In genomic region chr17:72996791-72997190, GRCh38 we compare ENCODE assay signal across 18 cellular contexts.
"Had no signal": no experiment of that assay in that cellular context is flagged by ENCODE, and none has a peak within 500 bp of the region (broad histone marks: within the 10 kb centered on the region; RNA-seq: fewer than 3 reads in every experiment).

No MANE protein-coding gene starts in this region.

- H3K4me3 Mint-ChIP-seq: effector memory CD8-positive, alpha-beta T cell; memory B cell; natural killer cell; neural crest cell; stimulated activated effector memory CD8-positive, alpha-beta T cell treated with anti-CD3 and anti-CD28 coated beads, Interleukin-12 subunit alpha, Interleukin-12 subunit beta, amount 100 ng/mL, for 72 hours; type B pancreatic cell had no signal

- H3K9me3 Mint-ChIP-seq: effector memory CD8-positive, alpha-beta T cell; natural killer cell; stimulated activated effector memory CD8-positive, alpha-beta T cell treated with anti-CD3 and anti-CD28 coated beads, Interleukin-12 subunit alpha, Interleukin-12 subunit beta, amount 100 ng/mL, for 72 hours had no signal

- H3K4me1 Mint-ChIP-seq: neural crest cell had no signal

- H3K36me3 ChIP-seq: neutrophil, pancreas, thyroid gland had no signal

- H3K4me3 ChIP-seq: lung, pancreas, smooth muscle cell, stomach, thyroid gland had no signal

- H3K36me3 Mint-ChIP-seq: natural killer cell; stimulated activated effector memory CD8-positive, alpha-beta T cell treated with anti-CD3 and anti-CD28 coated beads, Interleukin-12 subunit alpha, Interleukin-12 subunit beta, amount 100 ng/mL, for 72 hours had no signal

- H3K9me3 ChIP-seq: neutrophil, pancreas, stomach, thyroid gland had no signal

- H3K27ac Mint-ChIP-seq: effector memory CD8-positive, alpha-beta T cell; memory B cell; natural killer cell; stimulated activated effector memory CD8-positive, alpha-beta T cell treated with anti-CD3 and anti-CD28 coated beads, Interleukin-12 subunit alpha, Interleukin-12 subunit beta, amount 100 ng/mL, for 72 hours; type B pancreatic cell had no signal

- DNase-seq: cortex of kidney; effector memory CD8-positive, alpha-beta T cell; kidney; natural killer cell; pancreas; stimulated activated CD4-positive, alpha-beta T cell treated with anti-CD3 and anti-CD28 coated beads, Interleukin-12 subunit alpha, Interleukin-12 subunit beta, amount 100 ng/mL, for 4 hours; stimulated activated CD4-positive, alpha-beta T cell treated with anti-CD3 and anti-CD28 coated beads, Interleukin-2, amount 100 ng/mL, for 24 hours; stimulated activated CD4-positive, alpha-beta T cell treated with anti-CD3 and anti-CD28 coated beads, Interleukin-4, amount 100 ng/mL, for 24 hours; stimulated activated naive CD4-positive, alpha-beta T cell treated with Interleukin-2 at 50 U/mL for 16 hours; stomach; thyroid gland had no signal

- H3K27ac ChIP-seq: neutrophil, pancreas, stomach, thyroid gland had no signal

- H3K4me1 ChIP-seq: pancreas, stomach, thyroid gland had no signal

- H3K4me2 ChIP-seq: smooth muscle cell had no signal

- H3K27me3 ChIP-seq: neutrophil, pancreas, stomach, thyroid gland had no signal

- H3K27me3 Mint-ChIP-seq: effector memory CD8-positive, alpha-beta T cell; memory B cell; type B pancreatic cell had no signal
